Comparison of ENCODE assay signal across 9 cellular contexts in the genomic region with DNA sequence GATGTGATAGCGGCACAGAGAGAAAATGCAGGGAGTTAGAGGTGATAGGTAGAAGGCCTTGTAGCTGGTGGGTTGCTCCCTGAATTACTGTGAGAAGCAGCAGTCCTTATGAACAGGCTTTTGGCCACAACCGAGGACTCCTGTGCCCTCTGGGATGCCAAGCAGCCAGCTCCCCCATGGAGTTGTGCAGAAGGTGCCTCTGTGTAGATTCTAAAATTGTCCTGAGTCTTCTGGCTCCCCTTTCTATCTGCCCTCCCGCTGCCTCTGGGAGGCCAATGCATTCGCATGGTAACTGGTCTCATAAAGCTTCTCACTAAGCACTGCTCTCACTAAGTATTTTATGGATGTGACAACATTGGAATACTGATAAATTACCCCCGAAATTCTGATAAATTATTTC. TPM values are rescaled to one million over a fixed set of nuclear protein-coding genes. Genes with fewer than 3 reads are reported as not detected.
"Had no signal": no experiment of that assay in that cellular context is flagged by ENCODE, and none has a peak within 500 bp of the region (broad histone marks: within the 10 kb centered on the region; RNA-seq: fewer than 3 reads in every experiment).

No MANE protein-coding gene starts in this region.

- DNase-seq: GOT3, H9, HCEC 1CT, IMR-90, KG1 had no signal

- H3K27ac ChIP-seq: GM23248 had no signal

- FAIRE-seq: K562 had no signal

- H2AFZ ChIP-seq: GM23248 had no signal

- H3K9me3 Mint-ChIP-seq: H9 had no signal

- H3K4me3 Mint-ChIP-seq: H9 had no signal

- H3K4me3 ChIP-seq: GM23248, K562 had no signal

RNA-seq across cellular contexts. Expression of gene CCDC177, which starts 20.7 kb away (rescaled TPM):
- total RNA-seq: GM23248, H4, HT-29, IMR-90, K562 had no signal
- polyA plus RNA-seq: GM23248, IMR-90, K562 had no signal
